ENCODE assay signal across 2 cellular contexts in genomic region chr14:70339970-70340369, GRCh38.
TF ChIP-seq lines count a peak whose summit lies in the region.

No MANE protein-coding gene starts in this region.

TF ChIP-seq in HCT116, 20 proteins besides CTCF, POLR2A, EP300 and RAD21:
- TF ChIP-seq EZH2phosphoT487 (IDR thresholded peaks at IDR 0.05; ENCODE audit: borderline replicate concordance) (no peak), CEBPB (IDR thresholded peaks at IDR 0.05; ENCODE audit: low read depth) (no peak), SRF (IDR thresholded peaks at IDR 0.05; ENCODE audit: low read depth) (no peak)

TF ChIP-seq in GM12878, 131 proteins besides CTCF, POLR2A, EP300 and RAD21:
- TF ChIP-seq CBX5 (IDR thresholded peaks at IDR 0.05; ENCODE audit: low read depth) (peak; percentile 25; the same call in 1 of the 2 replicates), YY1 (IDR thresholded peaks at IDR 0.05; ENCODE audit: low read depth, low read length) (0 out of 2 replicates have a peak, but pooled peaks have one; percentile 25), PAX5 (IDR thresholded peaks at IDR 0.05; ENCODE audit: borderline replicate concordance, low read depth, low read length) (no peak)
